ENCODE assay signal across 16 cellular contexts in the genomic region with DNA sequence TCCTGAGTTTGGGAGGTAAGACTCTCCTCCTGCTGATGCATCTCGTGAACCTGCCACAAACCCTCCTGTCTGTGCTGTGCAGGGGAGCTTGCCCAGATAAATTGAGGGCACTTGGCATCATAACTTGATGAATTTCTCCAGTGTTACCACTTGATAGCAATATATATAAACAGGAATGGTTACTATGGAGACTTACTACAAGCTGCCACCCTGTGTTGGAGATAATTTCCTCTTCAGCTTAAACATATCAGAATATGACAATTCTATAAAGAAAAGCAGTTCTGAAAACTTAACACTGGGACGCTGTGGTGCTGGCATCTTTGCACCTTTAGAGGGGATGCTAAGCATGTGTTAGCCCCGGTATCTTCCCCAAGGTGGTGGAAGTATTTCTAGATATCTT. TPM values are rescaled to one million over a fixed set of nuclear protein-coding genes. Genes with fewer than 3 reads are reported as not detected.
DNase-seq lines count a peak whose midpoint lies in the region; ATAC-seq and TF ChIP-seq lines count a peak whose summit lies in the region.
"Had no signal": no experiment of that assay in that cellular context is flagged by ENCODE, and none has a peak within 500 bp of the region (broad histone marks: within the 10 kb centered on the region; RNA-seq: fewer than 3 reads in every experiment).

No MANE protein-coding gene starts in this region.

- H3K4me2 ChIP-seq in BLaER1 (peak overlapping the region; percentile 72), osteoblast (ENCODE audit: insufficient read depth, low read length) (no peak overlapping the region)

- no peak for ATAC-seq in GM18909 (IDR thresholded peaks at IDR 0.05; ENCODE audit: poor library complexity, unreplicated experiment)
- ATAC-seq in HG02571 (IDR thresholded peaks at IDR 0.05; ENCODE audit: unreplicated experiment), result no peak
- ATAC-seq: K562, PC-3, Right ventricle myocardium inferior, SK-N-SH treated with all-trans-retinoic acid at 6 μM for 48 hours had no signal

- H3K4me3 Mint-ChIP-seq in Calu3 (ENCODE audit: low read depth, unreplicated experiment) (no peak overlapping the region), Caco-2 (ENCODE audit: unreplicated experiment) (no peak overlapping the region)

- H3K27me3 Mint-ChIP-seq in Calu3 (ENCODE audit: unreplicated experiment) (no peaks in the 10 kb centered on the region), Caco-2 (ENCODE audit: insufficient read depth, unreplicated experiment) (no peaks in the 10 kb centered on the region)

- no peak overlapping the region for H2AFZ ChIP-seq in osteoblast (ENCODE audit: low read length)

- H3K9ac ChIP-seq in BLaER1, result no peak overlapping the region

- TF ChIP-seq CTCF in Calu3 (IDR thresholded peaks at IDR 0.05; ENCODE audit: unreplicated experiment), result no peak
- TF ChIP-seq CTCF in ascending aorta (IDR thresholded peaks at IDR 0.05), result no peak
- TF ChIP-seq CTCF in osteoblast (IDR thresholded peaks at IDR 0.05; ENCODE audit: extremely low read depth, low read depth, low read length), result no peak
- TF ChIP-seq CTCF in Caco-2 (IDR thresholded peaks at IDR 0.05; ENCODE audit: insufficient read depth in 1 of 2, low read depth in 1 of 2, low read length in 1 of 2, severe bottlenecking in 1 of 2, unreplicated experiment in 1 of 2), result no peak

- no peak for DNase-seq in Calu3
- DNase-seq in ascending aorta (ENCODE audit: low spot score in 2 of 2), result no peak
- DNase-seq in osteoblast (ENCODE audit: insufficient read length, low spot score, missing footprints), result no peak
- no peak for DNase-seq in Caco-2
- DNase-seq: GF-D8, NCI-H1092, NCI-H1694 treated with DMSO at 0.1 percent for 48 hours, NCI-H446, PC-3 had no signal

- BruUV-seq in Calu3 (replicated peaks; lab: Mats Ljungman, UMichigan) (no TSS peak), Caco-2 (replicated peaks; lab: Mats Ljungman, UMichigan) (no TSS peak)

- H3K27ac ChIP-seq in BLaER1 (no peak overlapping the region), ascending aorta (peak overlapping the region; percentile 36 to 87), osteoblast (ENCODE audit: low read depth, low read length) (peak overlapping the region; percentile 12)
- H3K27ac ChIP-seq: HL-60 had no signal

- H3K4me1 Mint-ChIP-seq in Calu3 (ENCODE audit: low read depth, unreplicated experiment) (peaks cover 32% of the 10 kb centered on the region), Caco-2 (ENCODE audit: low read depth, unreplicated experiment) (no peaks in the 10 kb centered on the region)

- intact Hi-C loops in Calu3 (cut with micrococcal nuclease; ENCODE audit: unreplicated experiment), result no loop called here
- intact Hi-C loops in ascending aorta (cut with DNase I), result no loop called here
- intact Hi-C loops in Caco-2 (cut with micrococcal nuclease; ENCODE audit: unreplicated experiment), result no loop called here

- H4K20me1 ChIP-seq in BLaER1 (peaks cover 100% of the 10 kb centered on the region), osteoblast (ENCODE audit: insufficient read depth, low read length) (peaks cover 2% of the 10 kb centered on the region)

- POLR2A ChIA-PET in Caco-2 (lab: Charles Lee), result no interaction called here

- H3K36me3 ChIP-seq in BLaER1, result peaks cover 83% of the 10 kb centered on the region
- H3K36me3 ChIP-seq in ascending aorta, result peaks cover 92% of the 10 kb centered on the region in 2 donors
- H3K36me3 ChIP-seq in osteoblast (ENCODE audit: insufficient read depth, low read length), result peaks cover 41% of the 10 kb centered on the region
- peaks cover 18% of the 10 kb centered on the region for H3K36me3 ChIP-seq in Caco-2 (ENCODE audit: control insufficient read depth, insufficient read depth, low read length)

- H3K4me1 ChIP-seq in BLaER1 (peaks cover 91% of the 10 kb centered on the region), ascending aorta (peaks cover 10 to 26% of the 10 kb centered on the region in 2 donors), osteoblast (ENCODE audit: insufficient read depth, low read length) (peaks cover 12% of the 10 kb centered on the region), Caco-2 (no peaks in the 10 kb centered on the region)

- no peak overlapping the region for H3K4me3 ChIP-seq in BLaER1
- no peak overlapping the region for H3K4me3 ChIP-seq in ascending aorta
- no peak overlapping the region for H3K4me3 ChIP-seq in osteoblast (ENCODE audit: insufficient read depth, low read length)
- H3K4me3 ChIP-seq in Caco-2 (ENCODE audit: low read depth, low read length), result no peak overlapping the region
- H3K4me3 ChIP-seq: K562 had no signal

- peaks cover 8% of the 10 kb centered on the region for H3K79me2 ChIP-seq in osteoblast (ENCODE audit: insufficient read depth, low read length)

- H3K9me3 Mint-ChIP-seq in Calu3 (ENCODE audit: low read depth, unreplicated experiment) (no peaks in the 10 kb centered on the region), Caco-2 (ENCODE audit: unreplicated experiment) (peaks cover 6% of the 10 kb centered on the region)

- H3K27me3 ChIP-seq in BLaER1 (no peaks in the 10 kb centered on the region), ascending aorta (no peaks in the 10 kb centered on the region), osteoblast (ENCODE audit: insufficient read depth, low read length) (no peaks in the 10 kb centered on the region), Caco-2 (replicated peaks; ENCODE audit: control insufficient read depth, insufficient read depth, low read length) (no peaks in the 10 kb centered on the region)

- CTCF ChIA-PET in Calu3 (lab: Charles Lee) (no interaction called here), Caco-2 (lab: Charles Lee) (interaction anchor here (1.0 kb wide), 1 partner anchor 188 kb away, joined by 3 read pairs; no protein-coding TSS in a partner anchor)

- H3K9me3 ChIP-seq in BLaER1 (no peaks in the 10 kb centered on the region), ascending aorta (no peaks in the 10 kb centered on the region), osteoblast (ENCODE audit: low read depth, low read length) (no peaks in the 10 kb centered on the region), Caco-2 (no peaks in the 10 kb centered on the region)

- H3K27ac Mint-ChIP-seq in Calu3 (ENCODE audit: unreplicated experiment), result peak overlapping the region; percentile 67
- no peak overlapping the region for H3K27ac Mint-ChIP-seq in Caco-2 (ENCODE audit: unreplicated experiment)

- H3K36me3 Mint-ChIP-seq in Calu3 (ENCODE audit: insufficient read depth, unreplicated experiment) (peaks cover 100% of the 10 kb centered on the region), Caco-2 (ENCODE audit: insufficient read depth, unreplicated experiment) (peaks cover 37% of the 10 kb centered on the region)

RNA-seq across cellular contexts. Expression of gene PFKFB3, which starts 14.9 kb away (rescaled TPM):
- total RNA-seq in Calu3 (2022), result 273 and 293 TPM in 2 replicates
- total RNA-seq in ascending aorta, result 68.0 TPM
- 7.1 and 19.2 TPM in 2 replicates for total RNA-seq in osteoblast
- 33.0 and 35.4 TPM in 2 replicates for total RNA-seq in Caco-2 (2022)
